ENCODE assay signal across 23 cellular contexts in genomic region chr2:39068290-39068689, GRCh38. TPM values are rescaled to one million over a fixed set of nuclear protein-coding genes. Genes with fewer than 3 reads are reported as not detected.
DNase-seq lines count a peak whose midpoint lies in the region; ATAC-seq, FAIRE-seq and TF ChIP-seq lines count a peak whose summit lies in the region.
"Had no signal": no experiment of that assay in that cellular context is flagged by ENCODE, and none has a peak within 500 bp of the region (broad histone marks: within the 10 kb centered on the region; RNA-seq: fewer than 3 reads in every experiment).

No MANE protein-coding gene starts in this region.

- no peaks in the 10 kb centered on the region for H3F3A ChIP-seq in smooth muscle cell (ENCODE audit: low read depth)

- H3K9me3 ChIP-seq in T-helper 17 cell (ENCODE audit: control insufficient read depth, low read length, poor library complexity, severe bottlenecking) = no peaks in the 10 kb centered on the region
- no peaks in the 10 kb centered on the region for H3K9me3 ChIP-seq in smooth muscle cell (replicated peaks; ENCODE audit: low read depth)
- no peaks in the 10 kb centered on the region for H3K9me3 ChIP-seq in kidney (ENCODE audit: control insufficient read depth in 1 of 2, low read length in 2 of 2)
- H3K9me3 ChIP-seq: ascending aorta, esophagus squamous epithelium, right atrium auricular region, thyroid gland had no signal

- H3K27ac Mint-ChIP-seq in activated naive CD4-positive, alpha-beta T cell treated with anti-CD3 and anti-CD28 coated beads, Interleukin-2, amount 50 U/mL, for 24 hours = peak overlapping the region; percentile 57
- H3K27ac Mint-ChIP-seq in activated naive CD4-positive, alpha-beta T cell treated with anti-CD3 and anti-CD28 coated beads, Interleukin-2, amount 50 U/mL, for 72 hours = peak overlapping the region in 1 of 2 donors; percentile 79
- H3K27ac Mint-ChIP-seq in T-helper 17 cell = peak overlapping the region; percentile 90

- H3K79me2 ChIP-seq in smooth muscle cell (ENCODE audit: low read depth) = peaks cover 63% of the 10 kb centered on the region

- no peak overlapping the region for H3K4me2 ChIP-seq in smooth muscle cell

- no peak for ATAC-seq in activated naive CD4-positive, alpha-beta T cell treated with anti-CD3 and anti-CD28 coated beads, Interleukin-2, amount 50 U/mL, for 72 hours
- no peak for ATAC-seq in T-helper 17 cell

- peak overlapping the region; percentile 78 for H3K27ac ChIP-seq in epithelial cell of prostate
- H3K27ac ChIP-seq in smooth muscle cell (ENCODE audit: low read depth) = peak overlapping the region; percentile 64
- H3K27ac ChIP-seq in kidney (ENCODE audit: low read depth in 2 of 2, low read length in 2 of 2) = no peak overlapping the region
- H3K27ac ChIP-seq: ascending aorta, esophagus squamous epithelium, right atrium auricular region, thyroid gland had no signal

- peaks cover 66% of the 10 kb centered on the region for H4K20me1 ChIP-seq in smooth muscle cell (ENCODE audit: low read depth)

- no peak overlapping the region for H2AFZ ChIP-seq in smooth muscle cell (ENCODE audit: low read depth)

- H3K27me3 ChIP-seq in smooth muscle cell (ENCODE audit: low read depth) = no peaks in the 10 kb centered on the region
- H3K27me3 ChIP-seq: ascending aorta, esophagus squamous epithelium, right atrium auricular region, thyroid gland had no signal

- H3K4me1 ChIP-seq in smooth muscle cell (ENCODE audit: low read depth) (no peaks in the 10 kb centered on the region), kidney (ENCODE audit: control insufficient read depth in 1 of 2, insufficient read depth in 1 of 2, low read depth in 1 of 2, low read length in 2 of 2) (no peaks in the 10 kb centered on the region)
- H3K4me1 ChIP-seq: ascending aorta, right atrium auricular region, thyroid gland had no signal

- H3K4me3 ChIP-seq in smooth muscle cell (no peak overlapping the region), kidney (ENCODE audit: low read length in 2 of 2) (no peak overlapping the region)
- H3K4me3 ChIP-seq: ascending aorta, esophagus squamous epithelium, right atrium auricular region, thyroid gland had no signal

- DNase-seq in activated naive CD4-positive, alpha-beta T cell treated with anti-CD3 and anti-CD28 coated beads, Interleukin-2, amount 50 U/mL, for 72 hours (ENCODE audit: low spot score in 2 of 2) = no peak
- DNase-seq in T-helper 17 cell (no peak), epithelial cell of prostate (ENCODE audit: low read depth, low spot score) (peak; percentile 43), smooth muscle cell (lab: John Stamatoyannopoulos, UW; ENCODE audit: unreplicated experiment) (no peak), kidney (no peak), putamen (ENCODE audit: low spot score) (no peak), H54 (ENCODE audit: insufficient read length, low spot score) (no peak)
- DNase-seq: activated CD4-positive, CD25-positive, alpha-beta regulatory T cell treated with anti-CD3 and anti-CD28 coated beads, Interleukin-2, amount 50 U/mL, for 72 hours; activated naive CD4-positive, alpha-beta T cell; effector CD4-positive, alpha-beta T cell; esophagus squamous epithelium; Kasumi-1; naive B cell; NCI-H1694 treated with DMSO at 0.1 percent for 48 hours; NCI-H82; OCI-M1; SHP77; stimulated activated CD4-positive, alpha-beta T cell treated with anti-CD3 and anti-CD28 coated beads, Interleukin-4, amount 100 ng/mL, for 24 hours; stimulated activated naive CD8-positive, alpha-beta T cell treated with anti-CD3 and anti-CD28 coated beads, Interleukin-15, Interleukin-2, amounts not matched to agents 100 U/mL and 50 U/mL, for 24 hours; thyroid gland had no signal

- H3K4me1 Mint-ChIP-seq in activated naive CD4-positive, alpha-beta T cell treated with anti-CD3 and anti-CD28 coated beads, Interleukin-2, amount 50 U/mL, for 24 hours = peaks cover 26% of the 10 kb centered on the region
- peaks cover 31% of the 10 kb centered on the region for H3K4me1 Mint-ChIP-seq in T-helper 17 cell

- H3K36me3 Mint-ChIP-seq in activated naive CD4-positive, alpha-beta T cell treated with anti-CD3 and anti-CD28 coated beads, Interleukin-2, amount 50 U/mL, for 24 hours = peaks cover 1% of the 10 kb centered on the region
- no peaks in the 10 kb centered on the region for H3K36me3 Mint-ChIP-seq in activated naive CD4-positive, alpha-beta T cell treated with anti-CD3 and anti-CD28 coated beads, Interleukin-2, amount 50 U/mL, for 72 hours
- H3K36me3 Mint-ChIP-seq in T-helper 17 cell (ENCODE audit: low read depth) = peaks cover 15% of the 10 kb centered on the region

- no peaks in the 10 kb centered on the region for H3K27me3 Mint-ChIP-seq in activated naive CD4-positive, alpha-beta T cell treated with anti-CD3 and anti-CD28 coated beads, Interleukin-2, amount 50 U/mL, for 24 hours
- H3K27me3 Mint-ChIP-seq in T-helper 17 cell = no peaks in the 10 kb centered on the region
- H3K27me3 Mint-ChIP-seq: naive B cell had no signal

- TF ChIP-seq POLR2A in H54 (IDR thresholded peaks at IDR 0.05; ENCODE audit: low read depth, low read length) = no peak

- no peaks in the 10 kb centered on the region for H3K9me3 Mint-ChIP-seq in activated naive CD4-positive, alpha-beta T cell treated with anti-CD3 and anti-CD28 coated beads, Interleukin-2, amount 50 U/mL, for 24 hours
- no peaks in the 10 kb centered on the region for H3K9me3 Mint-ChIP-seq in activated naive CD4-positive, alpha-beta T cell treated with anti-CD3 and anti-CD28 coated beads, Interleukin-2, amount 50 U/mL, for 72 hours
- H3K9me3 Mint-ChIP-seq: naive B cell had no signal

- 83% methylated on average over 1 of the region's 1 CpG for WGBS in smooth muscle cell (ENCODE audit: low lambda C conversion rate)

- FAIRE-seq in kidney (lab: Jason Lieb, UNC) = no peak
- no peak for FAIRE-seq in H54 (lab: Jason Lieb, UNC)

- H3K4me3 Mint-ChIP-seq in activated naive CD4-positive, alpha-beta T cell treated with anti-CD3 and anti-CD28 coated beads, Interleukin-2, amount 50 U/mL, for 24 hours = no peak overlapping the region
- H3K4me3 Mint-ChIP-seq in T-helper 17 cell = no peak overlapping the region
- H3K4me3 Mint-ChIP-seq: naive B cell had no signal

- no peaks in the 10 kb centered on the region for H3K36me3 ChIP-seq in smooth muscle cell (ENCODE audit: low read depth)
- peaks cover 3 to 5% of the 10 kb centered on the region in 2 donors for H3K36me3 ChIP-seq in kidney (ENCODE audit: control insufficient read depth in 1 of 2, insufficient read depth in 2 of 2, low read length in 2 of 2)
- H3K36me3 ChIP-seq: thyroid gland had no signal

- TF ChIP-seq CTCF in smooth muscle cell (IDR thresholded peaks at IDR 0.05; ENCODE audit: borderline replicate concordance, insufficient read depth, poor library complexity, severe bottlenecking) (no peak), kidney (IDR thresholded peaks at IDR 0.05; ENCODE audit: borderline replicate concordance, extremely low read depth, insufficient read depth) (no peak)

- H3K9ac ChIP-seq in smooth muscle cell (ENCODE audit: low read depth) (peak overlapping the region; percentile 40), kidney (ENCODE audit: low read length in 2 of 2) (no peak overlapping the region)

- intact Hi-C loops in kidney (cut with DNase I) = no loop called here

RNA-seq across cellular contexts. Expression of gene SOS1, which starts 52.6 kb away (rescaled TPM):
- total RNA-seq in activated naive CD4-positive, alpha-beta T cell treated with anti-CD3 and anti-CD28 coated beads, Interleukin-2, amount 50 U/mL, for 72 hours = 10 to 100 TPM; 34.8 to 57.1 TPM
- 10 to 100 TPM; 65.2 to 95.5 TPM for total RNA-seq in T-helper 17 cell
- 34.0 and 38.5 TPM in 2 replicates for total RNA-seq in smooth muscle cell
- polyA plus RNA-seq in smooth muscle cell = 8.4 and 10.1 TPM in 2 replicates
- total RNA-seq in kidney = 33.4 TPM
- 5.5 TPM for polyA plus RNA-seq in kidney (ENCODE audit: insufficient read depth, low read depth, low replicate concordance)

Comparison
In these comparisons a context has a peak if more than half of its experiments do, and no peak if none do; other contexts are left out.
1. H3K27ac ChIP-seq: peak in epithelial cell of prostate (single experiment) and smooth muscle cell (single experiment); none in kidney (0 of 2).